ENCODE assay signal across 10 cellular contexts in the genomic region with DNA sequence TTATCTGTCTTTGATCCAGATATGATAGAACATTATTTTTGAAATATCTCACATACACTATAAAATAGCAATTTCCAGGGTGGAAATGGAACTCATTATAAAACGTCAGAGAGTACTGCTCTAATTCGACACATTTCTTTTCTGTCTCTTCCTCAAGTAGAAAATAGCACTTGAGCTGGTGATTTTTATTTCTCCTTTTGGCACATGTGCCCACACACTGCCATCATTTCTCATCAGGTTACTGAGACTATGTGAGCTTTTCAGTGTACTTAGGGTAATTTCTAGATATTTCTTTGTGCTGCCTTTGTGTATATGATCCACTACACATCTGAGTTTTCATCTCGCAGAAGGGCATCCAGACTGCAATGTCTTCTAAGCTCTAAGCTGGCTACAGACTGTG.
DNase-seq lines count a peak whose midpoint lies in the region; ATAC-seq lines count a peak whose summit lies in the region.
"Had no signal": no experiment of that assay in that cellular context is flagged by ENCODE, and none has a peak within 500 bp of the region (broad histone marks: within the 10 kb centered on the region; RNA-seq: fewer than 3 reads in every experiment).

No MANE protein-coding gene starts in this region.

- no peaks in the 10 kb centered on the region for H3K27me3 Mint-ChIP-seq in naive B cell

- H3K9me3 Mint-ChIP-seq in naive B cell = no peaks in the 10 kb centered on the region

- H3K4me1 Mint-ChIP-seq in naive B cell = peaks cover 28 to 45% (median 43%) of the 10 kb centered on the region in 3 donors

- H3K27ac Mint-ChIP-seq in naive B cell = peak overlapping the region in 5 of 6 donors; percentile 68 to 90 (median 80)

- peaks cover 42% of the 10 kb centered on the region for H3K4me1 ChIP-seq in adipocyte (ENCODE audit: control insufficient read depth, insufficient read depth, low read length)

- peak; percentile 26 for DNase-seq in CD1c-positive myeloid dendritic cell (ENCODE audit: extremely low spot score)
- peak; percentile 18 for DNase-seq in adipocyte (ENCODE audit: low read depth)
- DNase-seq in naive B cell = no peak
- no peak for DNase-seq in UCSD-AML1 (lab: John Stamatoyannopoulos, UW; ENCODE audit: unreplicated experiment)
- DNase-seq in D341Med (ENCODE audit: low spot score) = no peak
- DNase-seq in effector CD4-positive, alpha-beta T cell = no peak
- DNase-seq: WERI-Rb-1 had no signal

- no peak overlapping the region for H3K4me3 ChIP-seq in adipocyte (ENCODE audit: low read length)
- H3K4me3 ChIP-seq: pancreas had no signal

- no peak overlapping the region for H3K4me3 Mint-ChIP-seq in naive B cell

- peaks cover 24 to 25% of the 10 kb centered on the region in 2 donors for H3K36me3 Mint-ChIP-seq in naive B cell

- peak overlapping the region; percentile 71 for H3K9ac ChIP-seq in adipocyte (ENCODE audit: low read length)

- H3K36me3 ChIP-seq in KOPT-K1 (ENCODE audit: insufficient read depth, low read length) (peaks cover 4% of the 10 kb centered on the region; the same call in 1 of the 2 replicates), adipocyte (ENCODE audit: control insufficient read depth, insufficient read depth, low read length, severe bottlenecking) (no peaks in the 10 kb centered on the region)
- H3K36me3 ChIP-seq: pancreas, WERI-Rb-1 had no signal

- no peak for ATAC-seq in naive B cell (ENCODE audit: low read depth in 2 of 2)
- no peak for ATAC-seq in HG03159 (IDR thresholded peaks at IDR 0.05; ENCODE audit: unreplicated experiment)

- peak overlapping the region; percentile 75 for H3K27ac ChIP-seq in KOPT-K1 (ENCODE audit: low read depth, low read length, poor library complexity, severe bottlenecking)
- H3K27ac ChIP-seq: WERI-Rb-1 had no signal

- no peaks in the 10 kb centered on the region for H3K27me3 ChIP-seq in adipocyte (replicated peaks; ENCODE audit: control insufficient read depth, insufficient read depth, low read length)
- H3K27me3 ChIP-seq: pancreas had no signal

- H3K9me3 ChIP-seq in KOPT-K1 (ENCODE audit: insufficient read depth, low read length, poor library complexity, severe bottlenecking) (no peaks in the 10 kb centered on the region), adipocyte (ENCODE audit: control insufficient read depth, low read length) (no peaks in the 10 kb centered on the region)
- H3K9me3 ChIP-seq: pancreas had no signal

Comparison
In these comparisons a context has a peak if more than half of its experiments do, and no peak if none do; other contexts are left out.
1. DNase-seq: peak in CD1c-positive myeloid dendritic cell (single experiment) and adipocyte (single experiment); none in naive B cell (single experiment), UCSD-AML1 (single experiment), D341Med (single experiment) and effector CD4-positive, alpha-beta T cell (single experiment).